ENCODE assay signal across 6 cellular contexts in the genomic region with DNA sequence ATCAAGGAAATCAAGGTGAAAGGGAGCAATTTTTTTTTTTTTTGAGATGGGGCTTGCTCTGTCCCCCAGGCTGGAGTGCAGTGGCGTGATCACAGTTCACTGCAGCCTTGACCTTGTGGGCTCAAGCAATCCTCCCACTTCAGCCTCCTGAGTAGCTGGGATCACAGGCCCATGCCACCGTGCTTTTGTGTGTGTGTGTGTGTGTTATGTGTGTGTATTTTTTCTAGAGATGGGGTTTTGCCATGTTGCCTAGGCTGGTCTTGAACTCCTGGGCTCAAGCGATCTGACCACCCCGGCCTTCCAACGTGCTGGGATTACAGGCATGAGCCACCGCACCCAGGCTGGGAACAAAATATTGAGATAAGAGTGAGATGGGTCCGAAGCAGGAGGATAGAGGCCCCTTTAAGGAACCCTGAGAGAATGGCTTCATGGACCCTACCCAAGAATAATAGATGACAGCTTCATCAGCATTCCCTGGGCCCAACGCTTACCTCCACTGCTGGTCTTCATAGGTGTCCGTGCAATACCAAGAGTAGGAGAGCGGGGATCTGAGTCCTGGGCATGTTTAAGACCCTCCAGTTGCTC. TPM values are rescaled to one million over a fixed set of nuclear protein-coding genes. Genes with fewer than 3 reads are reported as not detected.
A peak's percentile ranks its signal among the peaks of the same experiment; 100 is the strongest.
DNase-seq lines count a peak whose midpoint lies in the region; ATAC-seq and TF ChIP-seq lines count a peak whose summit lies in the region.

No MANE protein-coding gene starts in this region.

- no peaks in the 10 kb centered on the region for H3K9me3 ChIP-seq in BE2C
- no peaks in the 10 kb centered on the region for H3K9me3 ChIP-seq in MG63
- no peaks in the 10 kb centered on the region for H3K9me3 ChIP-seq in spleen

- H3K4me3 ChIP-seq in BE2C (ENCODE audit: low read depth, low read length) (peak overlapping the region; percentile 70), MG63 (peak overlapping the region; percentile 86), fibroblast of the aortic adventitia (ENCODE audit: low read depth, low read length) (peak overlapping the region; percentile 61), spleen (peak overlapping the region in 3 of 8 donors; percentile 67 to 95 (median 85))

- DNase-seq in BE2C (no peak), MG63 (no peak), fibroblast of the aortic adventitia (ENCODE audit: low read depth) (no peak), spleen (no peak), iPS-NIHi11 (ENCODE audit: low spot score) (no peak)

- no peak for ATAC-seq in GM18907 (IDR thresholded peaks at IDR 0.05; ENCODE audit: unreplicated experiment)

- H3K4me1 ChIP-seq in BE2C, result no peaks in the 10 kb centered on the region; the same call in 1 of the 2 replicates
- peaks cover 14 to 45% (median 25%) of the 10 kb centered on the region in 6 donors for H3K4me1 ChIP-seq in spleen

- no peaks in the 10 kb centered on the region for H3K27me3 ChIP-seq in BE2C
- H3K27me3 ChIP-seq in MG63, result no peaks in the 10 kb centered on the region
- H3K27me3 ChIP-seq in spleen (replicated peaks in 1 of 7), result no peaks in the 10 kb centered on the region

- no peak for TF ChIP-seq POLR2A in spleen (IDR thresholded peaks at IDR 0.05)

- no peak overlapping the region for H3K27ac ChIP-seq in spleen

- intact Hi-C loops in spleen (cut with DNase I; ENCODE audit: low total_unique reads), result loop anchor here (10.0 kb wide), 1 partner anchor 285 kb away; a partner anchor contains a TSS

- 82 to 93% (median 87%) methylated on average over 10 of the region's 10 CpGs for WGBS in spleen, 5 donors

- no peak for TF ChIP-seq CTCF in BE2C (IDR thresholded peaks at IDR 0.05; ENCODE audit: low read depth, low read length)
- no peak for TF ChIP-seq CTCF in fibroblast of the aortic adventitia (IDR thresholded peaks at IDR 0.05; ENCODE audit: insufficient read depth, low read length)
- no peak for TF ChIP-seq CTCF in spleen (IDR thresholded peaks at IDR 0.05 in 8 of 11, conservative IDR thresholded peaks at IDR 0.05 in 3 of 11)

- H3K36me3 ChIP-seq in BE2C, result peaks cover 50% of the 10 kb centered on the region
- H3K36me3 ChIP-seq in MG63, result peaks cover 71% of the 10 kb centered on the region
- H3K36me3 ChIP-seq in spleen, result peaks cover 0 to 41% (median 0%) of the 10 kb centered on the region in 6 donors

RNA-seq across cellular contexts. Expression of a gene that starts 1.0 kb away (rescaled TPM):
- polyA plus RNA-seq in BE2C (2012; ENCODE audit: insufficient read depth, insufficient read length, low read depth), result 11.9 TPM
- 29.8 and 110 TPM in 2 replicates for total RNA-seq in MG63 (2014; rRNA removed; shearing (Covaris generic); ENCODE audit: low replicate concordance)
- 23.5 TPM in 1 of 2 replicates, not detected in the other for total RNA-seq in fibroblast of the aortic adventitia (ENCODE audit: low replicate concordance)
- 10 to 100 TPM in 1 of 7 donors, 1 to 10 TPM in 6; 1.9 to 10.2 (median 5.8) TPM for total RNA-seq in spleen
- 10 to 100 TPM in 1 of 3 donors, 1 to 10 TPM in 2; 3.6 to 18.1 (median 5.1) TPM for polyA plus RNA-seq in spleen

RNA-seq across cellular contexts. Expression of a gene that starts 1.9 kb away (rescaled TPM):
- polyA plus RNA-seq in BE2C (2012; ENCODE audit: insufficient read depth, insufficient read length, low read depth), result 84.6 TPM
- 104 and 143 TPM in 2 replicates for total RNA-seq in MG63 (2014; rRNA removed; shearing (Covaris generic); ENCODE audit: low replicate concordance)
- 84.0 and 140 TPM in 2 replicates for total RNA-seq in fibroblast of the aortic adventitia (ENCODE audit: low replicate concordance)
- total RNA-seq in spleen, result 10 to 100 TPM; 29.8 to 62.4 (median 53.5) TPM
- 10 to 100 TPM; 23.1 to 40.5 (median 23.6) TPM for polyA plus RNA-seq in spleen

RNA-seq across cellular contexts. Expression of a gene that starts 9.3 kb away (rescaled TPM):
- 88.5 TPM for polyA plus RNA-seq in BE2C (2012; ENCODE audit: insufficient read depth, insufficient read length, low read depth)
- 0.43 TPM in 1 of 2 replicates, not detected in the other for total RNA-seq in MG63 (2014; rRNA removed; shearing (Covaris generic); ENCODE audit: low replicate concordance)
- 3.4 TPM in 2 replicates for total RNA-seq in fibroblast of the aortic adventitia (ENCODE audit: low replicate concordance)
- total RNA-seq in spleen, result 1 to 10 TPM in 6 of 7 donors, under 1 TPM in 1; 0.75 to 3.9 (median 2.6) TPM
- 1 to 10 TPM in 1 of 3 donors, under 1 TPM in 2; 0.93 to 1.3 (median 0.94) TPM for polyA plus RNA-seq in spleen

RNA-seq across cellular contexts. Expression of a gene that starts 17.3 kb away (rescaled TPM):
- polyA plus RNA-seq in BE2C (2012; ENCODE audit: insufficient read depth, insufficient read length, low read depth), result 1,568 TPM
- total RNA-seq in MG63 (2014; rRNA removed; shearing (Covaris generic); ENCODE audit: low replicate concordance), result 1,500 and 1,845 TPM in 2 replicates
- 183 and 680 TPM in 2 replicates for total RNA-seq in fibroblast of the aortic adventitia (ENCODE audit: low replicate concordance)
- total RNA-seq in spleen, result 100 to 1,000 TPM; 218 to 471 (median 288) TPM
- polyA plus RNA-seq in spleen, result 100 to 1,000 TPM; 234 to 364 (median 311) TPM

RNA-seq across cellular contexts. Expression of a gene that starts 21.9 kb away (rescaled TPM):
- polyA plus RNA-seq in BE2C (2012; ENCODE audit: insufficient read depth, insufficient read length, low read depth), result 93.6 TPM
- 19.4 and 45.6 TPM in 2 replicates for total RNA-seq in MG63 (2014; rRNA removed; shearing (Covaris generic); ENCODE audit: low replicate concordance)
- total RNA-seq in fibroblast of the aortic adventitia (ENCODE audit: low replicate concordance), result 53.9 and 188 TPM in 2 replicates
- total RNA-seq in spleen, result 10 to 100 TPM in 2 of 7 donors, 1 to 10 TPM in 5; 4.2 to 11.7 (median 6.8) TPM
- 1 to 10 TPM; 4.6 to 6.9 (median 4.7) TPM for polyA plus RNA-seq in spleen
